In genomic region chr11:67652965-67653845, GRCh38 we compare ENCODE assay signal across 23 cellular contexts. TPM values are rescaled to one million over a fixed set of nuclear protein-coding genes. Genes with fewer than 3 reads are reported as not detected.
"Had no signal": no experiment of that assay in that cellular context is flagged by ENCODE, and none has a peak within 500 bp of the region (broad histone marks: within the 10 kb centered on the region; RNA-seq: fewer than 3 reads in every experiment).

No MANE protein-coding gene starts in this region.

- H3K9me3 ChIP-seq: breast epithelium, esophagus muscularis mucosa, left ventricle myocardium inferior, psoas muscle, right lobe of liver, testis had no signal

- H3K27me3 ChIP-seq: breast epithelium, right lobe of liver, testis had no signal

- DNase-seq: activated CD4-positive, alpha-beta memory T cell treated with anti-CD3 and anti-CD28 coated beads for 36 hours; activated CD4-positive, alpha-beta T cell treated with anti-CD3 and anti-CD28 coated beads for 1 hour; activated CD8-positive, alpha-beta memory T cell treated with anti-CD3 and anti-CD28 coated beads, Interleukin-2, amount 10 ng/mL, durations not matched to agents 7 days and 5 days; activated gamma-delta T cell treated with Interleukin-2 at 50 U/mL for 16 hours; activated naive CD8-positive, alpha-beta T cell treated with anti-CD3 and anti-CD28 coated beads, Interleukin-2, amount 50 U/mL, for 24 hours; activated T-cell treated with anti-CD3 and anti-CD28 coated beads, Interleukin-2, amount 50 U/mL, for 4 hours; hippocampal formation; kidney; left ventricle myocardium inferior; psoas muscle; stimulated activated CD4-positive, alpha-beta T cell treated with anti-CD3 and anti-CD28 coated beads, Interleukin-1b, Interleukin-23, amount 100 ng/mL, for 48 hours; stomach; testis had no signal

- ATAC-seq: activated CD8-positive, alpha-beta memory T cell treated with anti-CD3 and anti-CD28 coated beads, Interleukin-2, amount 10 ng/mL, durations not matched to agents 7 days and 5 days; activated naive CD8-positive, alpha-beta T cell treated with anti-CD3 and anti-CD28 coated beads, Interleukin-2, amount 50 U/mL, for 24 hours; activated T-cell treated with anti-CD3 and anti-CD28 coated beads, Interleukin-2, amount 50 U/mL, for 4 hours; natural killer cell treated with Interleukin-12 subunit alpha and Interleukin-12 subunit beta and Interleukin-15 and Interleukin-18, amount 100 ng/mL, for 72 hours; psoas muscle; right lobe of liver had no signal

- H3K4me1 ChIP-seq: breast epithelium, esophagus muscularis mucosa, left ventricle myocardium inferior, psoas muscle, right lobe of liver, testis had no signal

- FAIRE-seq: kidney had no signal

- H3K36me3 ChIP-seq: breast epithelium, esophagus muscularis mucosa, left ventricle myocardium inferior, right lobe of liver, stomach had no signal

- H3K27ac ChIP-seq: breast epithelium, esophagus muscularis mucosa, left ventricle myocardium inferior, psoas muscle, right lobe of liver, testis, VCaP had no signal

- H3K4me3 ChIP-seq: breast epithelium, esophagus muscularis mucosa, left ventricle myocardium inferior, psoas muscle, right lobe of liver, stomach, testis had no signal

RNA-seq across cellular contexts. Expression of gene ACY3, which starts 2.7 kb away (rescaled TPM):
- total RNA-seq: aorta; esophagus muscularis mucosa; glomerular endothelial cell; left ventricle myocardium inferior; natural killer cell treated with Interleukin-12 subunit alpha and Interleukin-12 subunit beta and Interleukin-15 and Interleukin-18, amount 100 ng/mL, for 72 hours; omental fat pad; psoas muscle; T-helper 1 cell treated with Interleukin-12 subunit alpha and Interleukin-12 subunit beta and Interleukin-4 antibody, amounts not matched to agents 30 ng/mL and 1 ng/mL, for 36 hours; urinary bladder had no signal
- polyA plus RNA-seq: urinary bladder had no signal

RNA-seq across cellular contexts. Expression of gene TBX10, which starts 13.6 kb away (rescaled TPM):
- total RNA-seq: activated CD4-positive, alpha-beta memory T cell treated with anti-CD3 and anti-CD28 coated beads for 36 hours; activated CD8-positive, alpha-beta memory T cell treated with anti-CD3 and anti-CD28 coated beads, Interleukin-2, amount 10 ng/mL, durations not matched to agents 7 days and 5 days; activated T-cell treated with anti-CD3 and anti-CD28 coated beads, Interleukin-2, amount 50 U/mL, for 4 hours; aorta; breast epithelium; esophagus muscularis mucosa; glomerular endothelial cell; kidney; natural killer cell treated with Interleukin-12 subunit alpha and Interleukin-12 subunit beta and Interleukin-15 and Interleukin-18, amount 100 ng/mL, for 72 hours; omental fat pad; psoas muscle; stomach; T-helper 1 cell treated with Interleukin-12 subunit alpha and Interleukin-12 subunit beta and Interleukin-4 antibody, amounts not matched to agents 30 ng/mL and 1 ng/mL, for 36 hours; urinary bladder had no signal
- polyA plus RNA-seq: stomach, urinary bladder had no signal

RNA-seq across cellular contexts. Expression of gene ALDH3B2, which starts 21.2 kb away (rescaled TPM):
- total RNA-seq: activated CD4-positive, alpha-beta memory T cell treated with anti-CD3 and anti-CD28 coated beads for 36 hours; activated CD8-positive, alpha-beta memory T cell treated with anti-CD3 and anti-CD28 coated beads, Interleukin-2, amount 10 ng/mL, durations not matched to agents 7 days and 5 days; activated T-cell treated with anti-CD3 and anti-CD28 coated beads, Interleukin-2, amount 50 U/mL, for 4 hours; aorta; esophagus muscularis mucosa; glomerular endothelial cell; left ventricle myocardium inferior; natural killer cell treated with Interleukin-12 subunit alpha and Interleukin-12 subunit beta and Interleukin-15 and Interleukin-18, amount 100 ng/mL, for 72 hours; omental fat pad; psoas muscle; right lobe of liver; T-helper 1 cell treated with Interleukin-12 subunit alpha and Interleukin-12 subunit beta and Interleukin-4 antibody, amounts not matched to agents 30 ng/mL and 1 ng/mL, for 36 hours had no signal
- polyA plus RNA-seq: psoas muscle had no signal
